In the genomic region with DNA sequence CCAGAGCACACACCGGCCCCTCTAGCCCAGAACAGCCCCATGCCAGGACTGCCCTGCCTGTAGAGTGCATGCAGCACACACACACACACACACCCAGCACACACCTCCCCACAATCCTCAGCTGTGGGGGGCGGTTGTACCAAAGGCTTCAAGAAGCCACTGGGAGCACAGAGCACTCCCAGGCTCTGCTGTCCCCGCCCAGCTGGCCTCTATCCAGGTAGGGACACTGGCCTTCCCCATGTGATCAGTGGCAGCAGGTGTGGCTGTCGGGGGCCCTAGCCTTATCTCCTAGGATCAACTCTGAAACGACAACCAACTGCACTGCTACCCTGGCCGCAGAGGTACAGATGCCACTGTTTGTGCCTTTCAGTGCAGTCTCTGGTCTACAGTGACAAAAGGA, we compare ENCODE assay signal across 15 cellular contexts. TPM values are rescaled to one million over a fixed set of nuclear protein-coding genes. Genes with fewer than 3 reads are reported as not detected.
DNase-seq lines count a peak whose midpoint lies in the region; ATAC-seq and TF ChIP-seq lines count a peak whose summit lies in the region.
"Had no signal": no experiment of that assay in that cellular context is flagged by ENCODE, and none has a peak within 500 bp of the region (broad histone marks: within the 10 kb centered on the region; RNA-seq: fewer than 3 reads in every experiment).

No MANE protein-coding gene starts in this region.

- WGBS in hepatocyte (ENCODE audit: low lambda C conversion rate, missing lambda C conversion rate) = 93% methylated on average over 6 of the region's 6 CpGs

- H3K27me3 Mint-ChIP-seq in activated naive CD4-positive, alpha-beta T cell treated with anti-CD3 and anti-CD28 coated beads, Interleukin-2, amount 50 U/mL, for 24 hours = no peaks in the 10 kb centered on the region
- H3K27me3 Mint-ChIP-seq in T-helper 17 cell = no peaks in the 10 kb centered on the region
- no peaks in the 10 kb centered on the region for H3K27me3 Mint-ChIP-seq in stimulated activated naive CD8-positive, alpha-beta T cell treated with anti-CD3 and anti-CD28 coated beads, Interleukin-15, amount 100 ng/mL, for 72 hours

- no peaks in the 10 kb centered on the region for H3K36me3 ChIP-seq in hepatocyte (replicated peaks; ENCODE audit: insufficient read depth, low read depth)

- peak overlapping the region; percentile 95 for H3K4me3 Mint-ChIP-seq in activated naive CD4-positive, alpha-beta T cell treated with anti-CD3 and anti-CD28 coated beads, Interleukin-2, amount 50 U/mL, for 24 hours
- no peak overlapping the region for H3K4me3 Mint-ChIP-seq in T-helper 17 cell
- peak overlapping the region; percentile 85 to 98 for H3K4me3 Mint-ChIP-seq in stimulated activated naive CD8-positive, alpha-beta T cell treated with anti-CD3 and anti-CD28 coated beads, Interleukin-15, amount 100 ng/mL, for 72 hours

- peaks cover 39% of the 10 kb centered on the region for H3K79me2 ChIP-seq in hepatocyte

- peaks cover 25% of the 10 kb centered on the region for H4K20me1 ChIP-seq in hepatocyte (ENCODE audit: insufficient read depth, poor library complexity, severe bottlenecking)

- H3K27me3 ChIP-seq in hepatocyte (no peaks in the 10 kb centered on the region), dorsolateral prefrontal cortex (no peaks in the 10 kb centered on the region)

- peaks cover 32% of the 10 kb centered on the region for H3K4me1 Mint-ChIP-seq in activated naive CD4-positive, alpha-beta T cell treated with anti-CD3 and anti-CD28 coated beads, Interleukin-2, amount 50 U/mL, for 24 hours
- peaks cover 31% of the 10 kb centered on the region for H3K4me1 Mint-ChIP-seq in T-helper 17 cell
- peaks cover 62% of the 10 kb centered on the region for H3K4me1 Mint-ChIP-seq in stimulated activated naive CD8-positive, alpha-beta T cell treated with anti-CD3 and anti-CD28 coated beads, Interleukin-15, amount 100 ng/mL, for 72 hours

- H3K4me2 ChIP-seq in hepatocyte = peak overlapping the region; percentile 95

- H3K36me3 Mint-ChIP-seq in activated naive CD4-positive, alpha-beta T cell treated with anti-CD3 and anti-CD28 coated beads, Interleukin-2, amount 50 U/mL, for 24 hours = no peaks in the 10 kb centered on the region
- H3K36me3 Mint-ChIP-seq in T-helper 17 cell (ENCODE audit: low read depth) = peaks cover 3% of the 10 kb centered on the region

- no peak for DNase-seq in activated naive CD4-positive, alpha-beta T cell (lab: John Stamatoyannopoulos, UW)
- DNase-seq in T-helper 17 cell (no peak), hepatocyte (ENCODE audit: low spot score) (no peak), NCI-H345 (lab: John Stamatoyannopoulos, UW) (no peak), NCI-H446 (lab: John Stamatoyannopoulos, UW) (no peak), dorsolateral prefrontal cortex (no peak)
- no peak for DNase-seq in stimulated activated naive CD8-positive, alpha-beta T cell treated with anti-CD3 and anti-CD28 coated beads, Interleukin-15, amount 100 ng/mL, for 72 hours
- DNase-seq: C1 segment of cervical spinal cord; NCI-H1092; NCI-H526 treated with DMSO at 0.1 percent for 48 hours; stimulated activated CD4-positive, alpha-beta T cell treated with anti-CD3 and anti-CD28 coated beads, Interleukin-4, amount 100 ng/mL, for 1 hour had no signal

- peaks cover 22% of the 10 kb centered on the region for H3K4me1 ChIP-seq in hepatocyte (ENCODE audit: insufficient read depth)

- H3K9me3 ChIP-seq in T-helper 17 cell (ENCODE audit: control insufficient read depth, low read length, poor library complexity, severe bottlenecking) (no peaks in the 10 kb centered on the region), hepatocyte (ENCODE audit: low read depth) (no peaks in the 10 kb centered on the region)

- TF ChIP-seq CTCF in hepatocyte (IDR thresholded peaks at IDR 0.05; ENCODE audit: poor library complexity) = no peak
- TF ChIP-seq CTCF in dorsolateral prefrontal cortex (IDR thresholded peaks at IDR 0.05 in 54 of 56, conservative IDR thresholded peaks at IDR 0.05 in 2 of 56; ENCODE audit: low read depth in 1 of 56, partially characterized antibody in 56 of 56) = no peak

- H2AFZ ChIP-seq in hepatocyte = no peak overlapping the region

- no peaks in the 10 kb centered on the region for H3K9me2 ChIP-seq in hepatocyte (replicated peaks; ENCODE audit: insufficient read depth)

- intact Hi-C loops in dorsolateral prefrontal cortex (cut with DNase I) = loop anchor here in 1 of 2 donors (5.0 kb wide), 1 partner anchor 59 kb away; no protein-coding TSS in a partner anchor

- no peak for ATAC-seq in T-helper 17 cell
- no peak for ATAC-seq in stimulated activated naive CD8-positive, alpha-beta T cell treated with anti-CD3 and anti-CD28 coated beads, Interleukin-15, amount 100 ng/mL, for 72 hours

- no peak overlapping the region for H3K27ac Mint-ChIP-seq in activated naive CD4-positive, alpha-beta T cell treated with anti-CD3 and anti-CD28 coated beads, Interleukin-2, amount 50 U/mL, for 24 hours
- H3K27ac Mint-ChIP-seq in T-helper 17 cell = peak overlapping the region; percentile 89
- H3K27ac Mint-ChIP-seq in stimulated activated naive CD8-positive, alpha-beta T cell treated with anti-CD3 and anti-CD28 coated beads, Interleukin-15, amount 100 ng/mL, for 72 hours = peak overlapping the region in 1 of 2 donors; percentile 83

- no peak overlapping the region for H3K27ac ChIP-seq in hepatocyte
- H3K27ac ChIP-seq in dorsolateral prefrontal cortex = no peak overlapping the region

- H3K9me3 Mint-ChIP-seq in activated naive CD4-positive, alpha-beta T cell treated with anti-CD3 and anti-CD28 coated beads, Interleukin-2, amount 50 U/mL, for 24 hours = no peaks in the 10 kb centered on the region
- no peaks in the 10 kb centered on the region for H3K9me3 Mint-ChIP-seq in stimulated activated naive CD8-positive, alpha-beta T cell treated with anti-CD3 and anti-CD28 coated beads, Interleukin-15, amount 100 ng/mL, for 72 hours

- H3K4me3 ChIP-seq in hepatocyte (no peak overlapping the region), dorsolateral prefrontal cortex (peak overlapping the region in 18 of 59 donors; percentile 5 to 100 (median 95))

RNA-seq across cellular contexts. Expression of a gene that starts 2.0 kb away (rescaled TPM):
- total RNA-seq in T-helper 17 cell = 100 to 1,000 TPM; 114 to 116 TPM
- total RNA-seq in hepatocyte = 21.3 and 26.2 TPM in 2 replicates
- 12.2 and 16.2 TPM in 2 replicates for polyA plus RNA-seq in hepatocyte
- 100 to 1,000 TPM in 1 of 120 experiments, 10 to 100 TPM in 119; 51.4 to 105 (median 68.3) TPM for total RNA-seq in dorsolateral prefrontal cortex

RNA-seq across cellular contexts. Expression of a gene that starts 2.1 kb away (rescaled TPM):
- total RNA-seq in T-helper 17 cell = 10 to 100 TPM; 39.4 to 48.3 TPM
- 74.3 and 82.2 TPM in 2 replicates for total RNA-seq in hepatocyte
- 128 and 137 TPM in 2 replicates for polyA plus RNA-seq in hepatocyte
- total RNA-seq in dorsolateral prefrontal cortex = 10 to 100 TPM; 37.0 to 77.8 (median 49.6) TPM

RNA-seq across cellular contexts. Expression of a gene that starts 14.2 kb away (rescaled TPM):
- total RNA-seq in T-helper 17 cell (1 to 10 TPM; 5.7 to 6.3 TPM), hepatocyte (27.6 and 34.4 TPM in 2 replicates), dorsolateral prefrontal cortex (100 to 1,000 TPM in 4 of 120 experiments, 10 to 100 TPM in 116; 26.2 to 176 (median 57.3) TPM)
- 82.3 and 104 TPM in 2 replicates for polyA plus RNA-seq in hepatocyte

RNA-seq across cellular contexts. Expression of a gene that starts 14.5 kb away (rescaled TPM):
- total RNA-seq in T-helper 17 cell (not detected), hepatocyte (not detected in 2 replicates), dorsolateral prefrontal cortex (not detected)
- polyA plus RNA-seq in hepatocyte = not detected in 2 replicates
- total RNA-seq: osteoblast, SK-MEL-5, temporal lobe had no signal

RNA-seq across cellular contexts. Expression of a gene that starts 16.5 kb away (rescaled TPM):
- total RNA-seq in T-helper 17 cell = not detected
- total RNA-seq in hepatocyte = 0.73 and 1.1 TPM in 2 replicates
- polyA plus RNA-seq in hepatocyte = 0.89 and 2.6 TPM in 2 replicates
- total RNA-seq in dorsolateral prefrontal cortex = 1 to 10 TPM in 8 of 120 experiments, under 1 TPM in 23, not detected in 89; 0.42 to 1.4 (median 0.75) TPM
- total RNA-seq: osteoblast had no signal
